ENCODE assay signal across 19 cellular contexts in the genomic region with DNA sequence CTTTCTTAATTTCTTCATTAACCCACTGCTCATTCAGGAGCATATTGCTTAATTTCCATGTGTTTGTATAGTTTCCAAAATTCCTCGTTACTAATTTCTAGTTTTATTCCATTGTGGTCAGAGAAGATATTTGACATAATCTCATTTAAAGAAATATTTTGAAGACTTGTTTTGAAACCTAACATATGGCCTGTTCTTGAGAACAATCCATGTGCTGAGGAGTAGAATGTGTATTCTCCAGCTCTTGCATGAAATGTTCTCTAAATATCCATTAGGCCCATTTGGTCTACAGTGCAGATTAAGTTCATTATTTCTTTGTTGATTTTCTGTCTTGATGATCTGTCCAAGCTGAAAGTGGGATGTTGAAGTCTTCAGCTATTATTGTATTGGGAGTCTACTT.
"Had no signal": no experiment of that assay in that cellular context is flagged by ENCODE, and none has a peak within 500 bp of the region (broad histone marks: within the 10 kb centered on the region; RNA-seq: fewer than 3 reads in every experiment).

No MANE protein-coding gene starts in this region.

- ATAC-seq: gastrocnemius medialis; left cardiac atrium; left lung; naive thymus-derived CD4-positive, alpha-beta T cell; right lobe of liver; stimulated activated naive B cell treated with anti-CD40 and anti-IgM and Interleukin-4, amounts not matched to agents 10 μg/mL and 1 μg/mL and 100 μg/mL, for 72 hours; upper lobe of right lung had no signal

- DNase-seq: dorsolateral prefrontal cortex; effector CD4-positive, alpha-beta T cell; gastrocnemius medialis; hypothalamus; immature natural killer cell; left cardiac atrium; left lung; mammary epithelial cell; mesendoderm; midbrain; naive thymus-derived CD4-positive, alpha-beta T cell; right lobe of liver; small intestine; stimulated activated CD4-positive, alpha-beta T cell treated with anti-CD3 and anti-CD28 coated beads, Interleukin-15, amount 100 ng/mL, for 24 hours; stimulated activated CD4-positive, alpha-beta T cell treated with anti-CD3 and anti-CD28 coated beads, Interleukin-2, amount 100 ng/mL, for 48 hours; stimulated activated naive B cell treated with anti-CD40 and anti-IgM and Interleukin-4, amounts not matched to agents 10 μg/mL and 1 μg/mL and 100 μg/mL, for 72 hours; transverse colon; upper lobe of right lung; uterus had no signal
